ENCODE assay signal across 7 cellular contexts in genomic region chr13:113816925-113817859, GRCh38. TPM values are rescaled to one million over a fixed set of nuclear protein-coding genes. Genes with fewer than 3 reads are reported as not detected.
DNase-seq lines count a peak whose midpoint lies in the region; ATAC-seq and TF ChIP-seq lines count a peak whose summit lies in the region.

No MANE protein-coding gene starts in this region.

- CTCF ChIA-PET in Panc1 (lab: Charles Lee): no interaction called here

- H3K36me3 ChIP-seq in Panc1 (ENCODE audit: control insufficient read depth, insufficient read depth, low read length) (peaks cover 3% of the 10 kb centered on the region; the same call in 1 of the 2 replicates), neutrophil (no peaks in the 10 kb centered on the region)

- H3K27me3 Mint-ChIP-seq in activated T-helper 1 cell treated with anti-CD3 and anti-CD28 coated beads, Interleukin-12 subunit alpha, Interleukin-12 subunit beta, Interleukin-2, Interleukin-4 antibody, amounts not matched to agents 30 ng/mL and 10 ng/mL and 1 ng/mL, durations not matched to agents 14 hours and 24 hours and 36 hours (ENCODE audit: insufficient read depth): no peaks in the 10 kb centered on the region

- DNase-seq in HuH-7.5 (ENCODE audit: low spot score) (peak; percentile 74), Panc1 (ENCODE audit: low read depth, low spot score) (no peak), fibroblast of the aortic adventitia (ENCODE audit: low read depth) (peak; percentile 84), stromal cell of bone marrow (ENCODE audit: low read depth) (peak; percentile 68)
- peak; percentile 79 for DNase-seq in activated T-helper 1 cell treated with anti-CD3 and anti-CD28 coated beads, Interleukin-12 subunit alpha, Interleukin-12 subunit beta, Interleukin-2, Interleukin-4 antibody, amounts not matched to agents 30 ng/mL and 10 ng/mL and 1 ng/mL, durations not matched to agents 14 hours and 24 hours and 36 hours (ENCODE audit: low spot score)

- H3K4me3 ChIP-seq in Panc1 (ENCODE audit: low read depth in 2 of 2, low read length in 2 of 2) (no peak overlapping the region), fibroblast of the aortic adventitia (ENCODE audit: low read depth, low read length) (no peak overlapping the region), neutrophil (ENCODE audit: low read depth in 1 of 2, low read length in 1 of 2) (no peak overlapping the region)

- H3K27me3 ChIP-seq in Panc1 (ENCODE audit: control insufficient read depth, insufficient read depth, low read length) (no peaks in the 10 kb centered on the region), neutrophil (no peaks in the 10 kb centered on the region)

- H3K36me3 Mint-ChIP-seq in activated T-helper 1 cell treated with anti-CD3 and anti-CD28 coated beads, Interleukin-12 subunit alpha, Interleukin-12 subunit beta, Interleukin-2, Interleukin-4 antibody, amounts not matched to agents 30 ng/mL and 10 ng/mL and 1 ng/mL, durations not matched to agents 14 hours and 24 hours and 36 hours (ENCODE audit: low read depth): peaks cover 8% of the 10 kb centered on the region

- no peaks in the 10 kb centered on the region for H3K9me3 Mint-ChIP-seq in activated T-helper 1 cell treated with anti-CD3 and anti-CD28 coated beads, Interleukin-12 subunit alpha, Interleukin-12 subunit beta, Interleukin-2, Interleukin-4 antibody, amounts not matched to agents 30 ng/mL and 10 ng/mL and 1 ng/mL, durations not matched to agents 14 hours and 24 hours and 36 hours

- no TSS peak for BruUV-seq in Panc1 (replicated peaks; lab: Mats Ljungman, UMichigan)

- POLR2A ChIA-PET in Panc1 (lab: Charles Lee): no interaction called here

- ATAC-seq in Panc1: peak; percentile 60

- H3K4me1 ChIP-seq in Panc1 (ENCODE audit: control insufficient read depth, insufficient read depth, low read length) (peaks cover 24% of the 10 kb centered on the region), neutrophil (ENCODE audit: control insufficient read depth in 1 of 2, insufficient read depth in 1 of 2, low read depth in 1 of 2, low read length in 1 of 2) (peaks cover 4 to 7% of the 10 kb centered on the region in 2 experiments)

- H3K4me3 Mint-ChIP-seq in activated T-helper 1 cell treated with anti-CD3 and anti-CD28 coated beads, Interleukin-12 subunit alpha, Interleukin-12 subunit beta, Interleukin-2, Interleukin-4 antibody, amounts not matched to agents 30 ng/mL and 10 ng/mL and 1 ng/mL, durations not matched to agents 14 hours and 24 hours and 36 hours: peak overlapping the region; percentile 92

- intact Hi-C loops in Panc1 (cut with micrococcal nuclease; ENCODE audit: unreplicated experiment): no loop called here
- intact Hi-C loops in activated T-helper 1 cell treated with anti-CD3 and anti-CD28 coated beads, Interleukin-12 subunit alpha, Interleukin-12 subunit beta, Interleukin-2, Interleukin-4 antibody, amounts not matched to agents 30 ng/mL and 10 ng/mL and 1 ng/mL, durations not matched to agents 14 hours and 24 hours and 36 hours (cut with micrococcal nuclease): loop anchor here (1.0 to 5.0 kb wide), 7 partner anchors 87 to 418 kb away; partner anchors contain the start of gene CDC16

- in situ Hi-C loops in Panc1 (cut with HindIII; ENCODE audit: low pct_unique_long_range_greater_than_20kb, low sequenced_read_pairs): no loop called here

- H3K4me1 Mint-ChIP-seq in activated T-helper 1 cell treated with anti-CD3 and anti-CD28 coated beads, Interleukin-12 subunit alpha, Interleukin-12 subunit beta, Interleukin-2, Interleukin-4 antibody, amounts not matched to agents 30 ng/mL and 10 ng/mL and 1 ng/mL, durations not matched to agents 14 hours and 24 hours and 36 hours (ENCODE audit: low read depth): peaks cover 22% of the 10 kb centered on the region

- H3K9me3 ChIP-seq in Panc1 (ENCODE audit: control insufficient read depth, insufficient read depth, low read depth, low read length) (no peaks in the 10 kb centered on the region), neutrophil (no peaks in the 10 kb centered on the region)

- H3K27ac ChIP-seq in Panc1 (ENCODE audit: low read length) (0 out of 2 replicates have a peak overlapping the region, but pooled peaks have one; percentile 17), neutrophil (no peak overlapping the region)

- TF ChIP-seq CTCF in GM12873 (IDR thresholded peaks at IDR 0.05; ENCODE audit: insufficient read depth, low read depth, low read length, missing control alignments): peak; percentile 87
- TF ChIP-seq CTCF in Panc1 (IDR thresholded peaks at IDR 0.05): peak; percentile 72
- peak; percentile 87 for TF ChIP-seq CTCF in fibroblast of the aortic adventitia (IDR thresholded peaks at IDR 0.05; ENCODE audit: insufficient read depth, low read length)
- peak; percentile 66 for TF ChIP-seq CTCF in neutrophil (IDR thresholded peaks at IDR 0.05)

- peak overlapping the region; percentile 72 for H3K27ac Mint-ChIP-seq in activated T-helper 1 cell treated with anti-CD3 and anti-CD28 coated beads, Interleukin-12 subunit alpha, Interleukin-12 subunit beta, Interleukin-2, Interleukin-4 antibody, amounts not matched to agents 30 ng/mL and 10 ng/mL and 1 ng/mL, durations not matched to agents 14 hours and 24 hours and 36 hours

RNA-seq across cellular contexts. Expression of gene GAS6, which starts 46.7 kb away (rescaled TPM):
- total RNA-seq in Panc1 (2021; ENCODE audit: unreplicated experiment): 28.1 TPM
- polyA plus RNA-seq in Panc1 (2012; ENCODE audit: insufficient read length): 27.9 TPM
- 0.62 and 0.98 TPM in 2 replicates for total RNA-seq in activated T-helper 1 cell treated with anti-CD3 and anti-CD28 coated beads, Interleukin-12 subunit alpha, Interleukin-12 subunit beta, Interleukin-2, Interleukin-4 antibody, amounts not matched to agents 30 ng/mL and 10 ng/mL and 1 ng/mL, durations not matched to agents 14 hours and 24 hours and 36 hours
- 33.3 and 45.1 TPM in 2 replicates for total RNA-seq in fibroblast of the aortic adventitia (ENCODE audit: low replicate concordance)

RNA-seq across cellular contexts. Expression of gene TMEM255B, which starts 58.2 kb away (rescaled TPM):
- 26.3 TPM for total RNA-seq in Panc1 (2021; ENCODE audit: unreplicated experiment)
- 23.6 TPM for polyA plus RNA-seq in Panc1 (2012; ENCODE audit: insufficient read length)
- 2.2 and 2.6 TPM in 2 replicates for total RNA-seq in activated T-helper 1 cell treated with anti-CD3 and anti-CD28 coated beads, Interleukin-12 subunit alpha, Interleukin-12 subunit beta, Interleukin-2, Interleukin-4 antibody, amounts not matched to agents 30 ng/mL and 10 ng/mL and 1 ng/mL, durations not matched to agents 14 hours and 24 hours and 36 hours
- total RNA-seq in fibroblast of the aortic adventitia (ENCODE audit: low replicate concordance): not detected in 2 replicates

Comparison
In these comparisons a context has a peak if more than half of its experiments do, and no peak if none do; other contexts are left out.
1. RNA of gene GAS6, which starts 46.7 kb away (total RNA-seq): 33.3 to 45.1 TPM in fibroblast of the aortic adventitia and 28.1 TPM in Panc1 (single experiment); 0.62 to 0.98 TPM in activated T-helper 1 cell treated with anti-CD3 and anti-CD28 coated beads, Interleukin-12 subunit alpha, Interleukin-12 subunit beta, Interleukin-2, Interleukin-4 antibody, amounts not matched to agents 30 ng/mL and 10 ng/mL and 1 ng/mL, durations not matched to agents 14 hours and 24 hours and 36 hours; every median in the first group is over 10 times any median in the second.
2. Peak in every context shown above with its lines, with median percentiles within 50 percentile points of each other: CTCF ChIP-seq.